In the genomic region with DNA sequence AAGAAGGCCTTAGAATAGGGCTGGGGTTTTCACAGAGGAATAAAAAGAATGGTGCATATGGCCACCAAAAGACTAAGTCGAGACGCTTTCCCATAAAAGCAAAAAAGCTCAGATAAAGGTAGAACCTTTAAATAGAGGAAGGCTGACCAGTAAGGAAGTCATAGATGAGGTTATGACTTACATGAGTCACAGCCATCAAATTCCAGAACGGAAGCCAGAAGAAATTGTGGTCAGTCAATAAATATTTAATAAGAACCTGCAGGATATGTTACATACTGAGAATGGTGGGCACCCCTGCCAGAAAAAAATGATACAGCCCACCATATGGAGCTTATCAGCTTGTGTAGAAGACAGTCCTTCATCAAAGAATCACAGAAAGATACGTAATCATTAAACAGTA, we compare ENCODE assay signal across 15 cellular contexts.
A peak's percentile ranks its signal among the peaks of the same experiment; 100 is the strongest.
DNase-seq lines count a peak whose midpoint lies in the region; ATAC-seq and TF ChIP-seq lines count a peak whose summit lies in the region.
"Had no signal": no experiment of that assay in that cellular context is flagged by ENCODE, and none has a peak within 500 bp of the region (broad histone marks: within the 10 kb centered on the region; RNA-seq: fewer than 3 reads in every experiment).

No MANE protein-coding gene starts in this region.

- intact Hi-C loops in left ventricle myocardium superior (cut with micrococcal nuclease) = no loop called here

- no peak for TF ChIP-seq CTCF in cardiac fibroblast (IDR thresholded peaks at IDR 0.05; ENCODE audit: low read depth, low read length)

- ATAC-seq in GM19351 (IDR thresholded peaks at IDR 0.05; ENCODE audit: unreplicated experiment) (no peak), left ventricle myocardium superior (no peak)
- ATAC-seq: pancreas had no signal

- DNase-seq in EH (ENCODE audit: low read depth) = peak; percentile 77
- peak; percentile 64 for DNase-seq in M059J (ENCODE audit: low read depth)
- peak; percentile 30 to 73 for DNase-seq in cardiac fibroblast (ENCODE audit: low read depth in 2 of 2)
- DNase-seq in myocyte (ENCODE audit: low read depth) = peak; percentile 37
- no peak for DNase-seq in COR-L47 (lab: John Stamatoyannopoulos, UW)
- no peak for DNase-seq in NCI-H2081 treated with DMSO at 0.1 percent for 48 hours (lab: John Stamatoyannopoulos, UW)
- DNase-seq in left ventricle myocardium superior = no peak
- DNase-seq: activated CD4-positive, CD25-positive, alpha-beta regulatory T cell treated with anti-CD3 and anti-CD28 coated beads, Interleukin-2, amount 50 U/mL, for 72 hours; H9; NCI-H187; pancreas; stimulated activated CD4-positive, alpha-beta T cell treated with anti-CD3 and anti-CD28 coated beads, Interleukin-4, amount 100 ng/mL, for 1 hour had no signal

- H3K4me3 ChIP-seq in cardiac fibroblast (replicated peaks in 1 of 2; ENCODE audit: low read depth in 2 of 2, low read length in 2 of 2) = no peak overlapping the region
- H3K4me3 ChIP-seq: pancreas, SJSA1, suprapubic skin had no signal

Comparison
In these comparisons a context has a peak if more than half of its experiments do, and no peak if none do; other contexts are left out.
1. DNase-seq: peak in EH (single experiment), M059J (single experiment), cardiac fibroblast (2 of 2) and myocyte (single experiment); none in COR-L47 (single experiment), NCI-H2081 treated with DMSO at 0.1 percent for 48 hours (single experiment) and left ventricle myocardium superior (single experiment).